ENCODE assay signal across 1 cellular context in the genomic region with DNA sequence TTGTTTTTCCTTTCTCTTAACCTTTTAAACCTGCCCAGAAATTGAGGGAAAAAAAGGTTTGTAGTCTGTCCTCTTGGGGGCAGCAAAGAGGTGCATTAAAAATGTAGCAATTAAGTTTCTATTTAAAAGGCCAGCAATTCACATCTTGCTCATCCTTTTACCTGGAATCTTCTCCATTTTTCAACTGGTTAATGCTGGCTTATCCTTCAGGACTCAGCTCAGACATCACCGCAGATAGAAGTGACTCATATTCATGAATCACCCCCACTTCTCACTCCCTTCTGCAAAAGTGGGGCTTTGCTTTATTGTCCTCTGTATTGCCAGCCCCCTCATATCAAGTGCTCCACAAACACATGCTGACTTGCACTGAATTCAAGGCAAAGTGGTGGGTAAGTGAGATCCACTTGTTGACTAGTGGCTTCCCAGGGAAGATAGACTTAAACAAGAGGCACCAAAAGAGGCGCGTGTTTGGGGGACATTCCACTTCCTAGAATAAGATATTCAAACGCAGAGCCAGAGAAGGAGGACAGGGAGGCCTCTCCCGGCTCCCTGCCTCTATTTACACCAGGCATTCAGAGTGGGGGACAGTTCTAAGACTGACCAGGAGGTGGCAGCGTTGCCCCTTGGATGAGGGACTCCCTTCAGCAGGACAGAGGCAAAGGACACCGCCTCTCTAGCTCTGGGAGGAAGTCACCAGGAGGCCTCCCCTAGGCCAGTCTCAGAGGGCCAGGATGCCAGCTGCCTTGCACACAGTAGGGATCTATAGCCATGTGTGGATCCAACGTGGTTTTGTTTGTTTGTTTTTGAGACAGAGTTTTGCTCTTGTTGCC.
TF ChIP-seq lines count a peak whose summit lies in the region.

No MANE protein-coding gene starts in this region.

TF ChIP-seq in HepG2, 621 proteins besides CTCF, POLR2A, EP300 and RAD21 (continued from another document and continues in another):
- TF ChIP-seq AFF4 (CRISPR knock-in tag; IDR thresholded peaks at IDR 0.05) (no peak), ZNF761 (CRISPR knock-in tag; conservative IDR thresholded peaks at IDR 0.05) (no peak), GRHL1 (CRISPR knock-in tag; conservative IDR thresholded peaks at IDR 0.05) (no peak), FOXA3 (CRISPR knock-in tag; IDR thresholded peaks at IDR 0.05) (peak; percentile 70), ZNF75D (CRISPR knock-in tag; IDR thresholded peaks at IDR 0.05; ENCODE audit: borderline replicate concordance) (no peak), ZNF484 (CRISPR knock-in tag; IDR thresholded peaks at IDR 0.05; ENCODE audit: borderline replicate concordance, low read depth) (no peak), FOXK2 (IDR thresholded peaks at IDR 0.05) (no peak), MBD4 (IDR thresholded peaks at IDR 0.05; ENCODE audit: borderline replicate concordance, low read length) (no peak), NR1H2 (CRISPR knock-in tag; IDR thresholded peaks at IDR 0.05; ENCODE audit: borderline replicate concordance, low read depth) (no peak), ZNF432 (CRISPR knock-in tag; IDR thresholded peaks at IDR 0.05; ENCODE audit: borderline replicate concordance) (no peak), GMEB2 (CRISPR knock-in tag; IDR thresholded peaks at IDR 0.05; ENCODE audit: low read depth) (no peak), KLF12 (CRISPR knock-in tag; IDR thresholded peaks at IDR 0.05; ENCODE audit: borderline replicate concordance) (no peak), STAG1 (CRISPR knock-in tag; IDR thresholded peaks at IDR 0.05) (peak; percentile 98), KLF6 (CRISPR knock-in tag; IDR thresholded peaks at IDR 0.05) (no peak), SMC3 (IDR thresholded peaks at IDR 0.05; ENCODE audit: low read length) (peak; percentile 92), ZNF101 (CRISPR knock-in tag; IDR thresholded peaks at IDR 0.05; ENCODE audit: borderline replicate concordance, low read depth) (no peak), TAF15 (IDR thresholded peaks at IDR 0.05; ENCODE audit: low read depth, low read length, poor library complexity, severe bottlenecking) (no peak), ZFP82 (CRISPR knock-in tag; IDR thresholded peaks at IDR 0.05; ENCODE audit: borderline replicate concordance) (no peak), RELA (CRISPR knock-in tag; IDR thresholded peaks at IDR 0.05) (no peak), THAP8 (CRISPR knock-in tag; IDR thresholded peaks at IDR 0.05; ENCODE audit: borderline replicate concordance) (no peak), NCOA1 (CRISPR knock-in tag; IDR thresholded peaks at IDR 0.05) (no peak), SPEN (CRISPR knock-in tag; IDR thresholded peaks at IDR 0.05; ENCODE audit: low read depth) (no peak), HMGXB4 (CRISPR knock-in tag; IDR thresholded peaks at IDR 0.05; ENCODE audit: borderline replicate concordance in 1 of 2, low read depth in 1 of 2) (peak in 1 of 2 experiments; percentile 54; a peak in 2 of 4 replicates), TEAD2 (CRISPR knock-in tag; IDR thresholded peaks at IDR 0.05) (no peak), FOXM1 (CRISPR knock-in tag; IDR thresholded peaks at IDR 0.05) (no peak), NFATC3 (CRISPR knock-in tag; IDR thresholded peaks at IDR 0.05) (no peak), ZNF879 (CRISPR knock-in tag; IDR thresholded peaks at IDR 0.05) (no peak), SYNCRIP (IDR thresholded peaks at IDR 0.05; ENCODE audit: insufficient read depth, low read depth, low read length) (no peak), ZNF235 (CRISPR knock-in tag; IDR thresholded peaks at IDR 0.05; ENCODE audit: borderline replicate concordance) (no peak), ZNF772 (CRISPR knock-in tag; IDR thresholded peaks at IDR 0.05) (no peak), ZFX (CRISPR knock-in tag; IDR thresholded peaks at IDR 0.05; ENCODE audit: low read depth) (0 out of 2 replicates have a peak, but pooled peaks have one; percentile 19), ZNF549 (CRISPR knock-in tag; IDR thresholded peaks at IDR 0.05) (no peak), ZNF607 (CRISPR knock-in tag; IDR thresholded peaks at IDR 0.05; ENCODE audit: borderline replicate concordance) (no peak), RNF2 (conservative IDR thresholded peaks at IDR 0.05; ENCODE audit: low read depth) (no peak), ZNF891 (CRISPR knock-in tag; IDR thresholded peaks at IDR 0.05) (no peak)
- TF ChIP-seq, protein P1, sequence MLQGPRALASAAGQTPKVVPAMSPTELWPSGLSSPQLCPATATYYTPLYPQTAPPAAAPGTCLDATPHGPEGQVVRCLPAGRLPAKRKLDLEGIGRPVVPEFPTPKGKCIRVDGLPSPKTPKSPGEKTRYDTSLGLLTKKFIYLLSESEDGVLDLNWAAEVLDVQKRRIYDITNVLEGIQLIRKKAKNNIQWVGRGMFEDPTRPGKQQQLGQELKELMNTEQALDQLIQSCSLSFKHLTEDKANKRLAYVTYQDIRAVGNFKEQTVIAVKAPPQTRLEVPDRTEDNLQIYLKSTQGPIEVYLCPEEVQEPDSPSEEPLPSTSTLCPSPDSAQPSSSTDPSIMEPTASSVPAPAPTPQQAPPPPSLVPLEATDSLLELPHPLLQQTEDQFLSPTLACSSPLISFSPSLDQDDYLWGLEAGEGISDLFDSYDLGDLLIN (CRISPR knock-in tag; IDR thresholded peaks at IDR 0.05; ENCODE audit: borderline replicate concordance): no peak
- TF ChIP-seq, protein P2, sequence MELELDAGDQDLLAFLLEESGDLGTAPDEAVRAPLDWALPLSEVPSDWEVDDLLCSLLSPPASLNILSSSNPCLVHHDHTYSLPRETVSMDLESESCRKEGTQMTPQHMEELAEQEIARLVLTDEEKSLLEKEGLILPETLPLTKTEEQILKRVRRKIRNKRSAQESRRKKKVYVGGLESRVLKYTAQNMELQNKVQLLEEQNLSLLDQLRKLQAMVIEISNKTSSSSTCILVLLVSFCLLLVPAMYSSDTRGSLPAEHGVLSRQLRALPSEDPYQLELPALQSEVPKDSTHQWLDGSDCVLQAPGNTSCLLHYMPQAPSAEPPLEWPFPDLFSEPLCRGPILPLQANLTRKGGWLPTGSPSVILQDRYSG (CRISPR knock-in tag; IDR thresholded peaks at IDR 0.05): no peak
- TF ChIP-seq, protein P3, sequence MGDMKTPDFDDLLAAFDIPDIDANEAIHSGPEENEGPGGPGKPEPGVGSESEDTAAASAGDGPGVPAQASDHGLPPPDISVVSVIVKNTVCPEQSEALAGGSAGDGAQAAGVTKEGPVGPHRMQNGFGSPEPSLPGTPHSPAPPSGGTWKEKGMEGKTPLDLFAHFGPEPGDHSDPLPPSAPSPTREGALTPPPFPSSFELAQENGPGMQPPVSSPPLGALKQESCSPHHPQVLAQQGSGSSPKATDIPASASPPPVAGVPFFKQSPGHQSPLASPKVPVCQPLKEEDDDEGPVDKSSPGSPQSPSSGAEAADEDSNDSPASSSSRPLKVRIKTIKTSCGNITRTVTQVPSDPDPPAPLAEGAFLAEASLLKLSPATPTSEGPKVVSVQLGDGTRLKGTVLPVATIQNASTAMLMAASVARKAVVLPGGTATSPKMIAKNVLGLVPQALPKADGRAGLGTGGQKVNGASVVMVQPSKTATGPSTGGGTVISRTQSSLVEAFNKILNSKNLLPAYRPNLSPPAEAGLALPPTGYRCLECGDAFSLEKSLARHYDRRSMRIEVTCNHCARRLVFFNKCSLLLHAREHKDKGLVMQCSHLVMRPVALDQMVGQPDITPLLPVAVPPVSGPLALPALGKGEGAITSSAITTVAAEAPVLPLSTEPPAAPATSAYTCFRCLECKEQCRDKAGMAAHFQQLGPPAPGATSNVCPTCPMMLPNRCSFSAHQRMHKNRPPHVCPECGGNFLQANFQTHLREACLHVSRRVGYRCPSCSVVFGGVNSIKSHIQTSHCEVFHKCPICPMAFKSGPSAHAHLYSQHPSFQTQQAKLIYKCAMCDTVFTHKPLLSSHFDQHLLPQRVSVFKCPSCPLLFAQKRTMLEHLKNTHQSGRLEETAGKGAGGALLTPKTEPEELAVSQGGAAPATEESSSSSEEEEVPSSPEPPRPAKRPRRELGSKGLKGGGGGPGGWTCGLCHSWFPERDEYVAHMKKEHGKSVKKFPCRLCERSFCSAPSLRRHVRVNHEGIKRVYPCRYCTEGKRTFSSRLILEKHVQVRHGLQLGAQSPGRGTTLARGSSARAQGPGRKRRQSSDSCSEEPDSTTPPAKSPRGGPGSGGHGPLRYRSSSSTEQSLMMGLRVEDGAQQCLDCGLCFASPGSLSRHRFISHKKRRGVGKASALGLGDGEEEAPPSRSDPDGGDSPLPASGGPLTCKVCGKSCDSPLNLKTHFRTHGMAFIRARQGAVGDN (CRISPR knock-in tag; IDR thresholded peaks at IDR 0.05): peak; percentile 24; the same call in 1 of the 2 replicates
- TF ChIP-seq, protein P4, sequence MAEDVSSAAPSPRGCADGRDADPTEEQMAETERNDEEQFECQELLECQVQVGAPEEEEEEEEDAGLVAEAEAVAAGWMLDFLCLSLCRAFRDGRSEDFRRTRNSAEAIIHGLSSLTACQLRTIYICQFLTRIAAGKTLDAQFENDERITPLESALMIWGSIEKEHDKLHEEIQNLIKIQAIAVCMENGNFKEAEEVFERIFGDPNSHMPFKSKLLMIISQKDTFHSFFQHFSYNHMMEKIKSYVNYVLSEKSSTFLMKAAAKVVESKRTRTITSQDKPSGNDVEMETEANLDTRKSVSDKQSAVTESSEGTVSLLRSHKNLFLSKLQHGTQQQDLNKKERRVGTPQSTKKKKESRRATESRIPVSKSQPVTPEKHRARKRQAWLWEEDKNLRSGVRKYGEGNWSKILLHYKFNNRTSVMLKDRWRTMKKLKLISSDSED (CRISPR knock-in tag; IDR thresholded peaks at IDR 0.05): no peak
- TF ChIP-seq, protein P5, sequence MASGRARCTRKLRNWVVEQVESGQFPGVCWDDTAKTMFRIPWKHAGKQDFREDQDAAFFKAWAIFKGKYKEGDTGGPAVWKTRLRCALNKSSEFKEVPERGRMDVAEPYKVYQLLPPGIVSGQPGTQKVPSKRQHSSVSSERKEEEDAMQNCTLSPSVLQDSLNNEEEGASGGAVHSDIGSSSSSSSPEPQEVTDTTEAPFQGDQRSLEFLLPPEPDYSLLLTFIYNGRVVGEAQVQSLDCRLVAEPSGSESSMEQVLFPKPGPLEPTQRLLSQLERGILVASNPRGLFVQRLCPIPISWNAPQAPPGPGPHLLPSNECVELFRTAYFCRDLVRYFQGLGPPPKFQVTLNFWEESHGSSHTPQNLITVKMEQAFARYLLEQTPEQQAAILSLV (CRISPR knock-in tag; IDR thresholded peaks at IDR 0.05; ENCODE audit: borderline replicate concordance): no peak
